ENCODE assay signal across 25 cellular contexts in the genomic region with DNA sequence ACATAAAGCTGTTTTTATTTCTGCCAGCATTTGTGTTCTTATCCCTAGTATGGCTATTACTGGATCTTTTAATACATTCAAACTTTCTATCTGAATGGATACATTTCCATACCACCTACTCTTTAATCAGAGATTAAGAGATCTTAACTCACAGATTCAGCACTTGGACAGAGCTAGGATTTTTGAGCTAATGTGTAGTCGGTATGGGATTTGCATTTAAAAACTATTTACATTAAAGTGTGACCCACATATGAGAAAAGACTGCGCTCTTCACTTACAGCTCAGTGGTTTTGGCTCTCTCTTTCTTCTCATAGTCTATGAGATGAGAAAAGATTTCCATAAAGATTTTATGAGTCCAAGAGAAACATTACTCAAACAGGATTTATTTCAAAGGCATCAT. TPM values are rescaled to one million over a fixed set of nuclear protein-coding genes. Genes with fewer than 3 reads are reported as not detected.
"Had no signal": no experiment of that assay in that cellular context is flagged by ENCODE, and none has a peak within 500 bp of the region (broad histone marks: within the 10 kb centered on the region; RNA-seq: fewer than 3 reads in every experiment).

No MANE protein-coding gene starts in this region.

- H3K36me3 ChIP-seq: breast epithelium had no signal

- ATAC-seq: activated CD8-positive, alpha-beta T cell treated with anti-CD3 and anti-CD28 coated beads, Interleukin-2, amount 10 ng/mL, durations not matched to agents 7 days and 5 days; T-helper 17 cell; WTC11 had no signal

- H3K4me1 ChIP-seq: breast epithelium had no signal

- H3K27ac ChIP-seq: breast epithelium had no signal

- H3K27me3 ChIP-seq: breast epithelium had no signal

- DNase-seq: activated CD4-positive, alpha-beta T cell treated with anti-CD3 and anti-CD28 coated beads for 48 hours; activated CD4-positive, alpha-beta T cell treated with anti-CD3 and anti-CD28 coated beads, Interleukin-2, amount 50 U/mL, for 4 hours; activated CD4-positive, CD25-positive, alpha-beta regulatory T cell treated with anti-CD3 and anti-CD28 coated beads, Interleukin-2, amount 50 U/mL, for 72 hours; activated CD8-positive, alpha-beta memory T cell treated with anti-CD3 and anti-CD28 coated beads, Interleukin-2, amount 50 U/mL, for 48 hours; activated CD8-positive, alpha-beta T cell treated with anti-CD3 and anti-CD28 coated beads, Interleukin-2, amount 10 ng/mL, durations not matched to agents 7 days and 5 days; activated naive CD4-positive, alpha-beta T cell treated with anti-CD3 and anti-CD28 coated beads, Interleukin-2, amount 50 U/mL, for 16 hours; activated naive CD8-positive, alpha-beta T cell treated with anti-CD3 and anti-CD28 coated beads, Interleukin-2, amount 10 ng/mL, durations not matched to agents 7 days and 5 days; activated T-cell treated with anti-CD3 and anti-CD28 coated beads, Interleukin-2, amount 50 U/mL, for 1 hour; aorta; caudate nucleus; NCI-H1092 treated with DMSO at 0.1 percent for 48 hours; NCI-H1436 treated with DMSO at 0.1 percent for 48 hours; NCI-H187 treated with DMSO at 0.1 percent for 48 hours; NCI-H2081 treated with DMSO at 0.1 percent for 48 hours; NCI-H446; NCI-H524; SIG-M5; T-helper 17 cell; T-helper 9 cell had no signal

- H3K4me3 ChIP-seq: breast epithelium had no signal

- H3K9me3 ChIP-seq: breast epithelium had no signal

RNA-seq across cellular contexts. Expression of a gene that starts 16.4 kb away (rescaled TPM):
- total RNA-seq: activated CD8-positive, alpha-beta T cell treated with anti-CD3 and anti-CD28 coated beads, Interleukin-2, amount 10 ng/mL, durations not matched to agents 7 days and 5 days; activated naive CD8-positive, alpha-beta T cell treated with anti-CD3 and anti-CD28 coated beads, Interleukin-2, amount 10 ng/mL, durations not matched to agents 7 days and 5 days; aorta; breast epithelium; cerebellum; LHCN-M2; M059J; RPMI7951; T-helper 17 cell; WTC11 had no signal
- polyA plus RNA-seq: aorta had no signal
